8 cellular contexts compared by ENCODE assay signal in the genomic region with DNA sequence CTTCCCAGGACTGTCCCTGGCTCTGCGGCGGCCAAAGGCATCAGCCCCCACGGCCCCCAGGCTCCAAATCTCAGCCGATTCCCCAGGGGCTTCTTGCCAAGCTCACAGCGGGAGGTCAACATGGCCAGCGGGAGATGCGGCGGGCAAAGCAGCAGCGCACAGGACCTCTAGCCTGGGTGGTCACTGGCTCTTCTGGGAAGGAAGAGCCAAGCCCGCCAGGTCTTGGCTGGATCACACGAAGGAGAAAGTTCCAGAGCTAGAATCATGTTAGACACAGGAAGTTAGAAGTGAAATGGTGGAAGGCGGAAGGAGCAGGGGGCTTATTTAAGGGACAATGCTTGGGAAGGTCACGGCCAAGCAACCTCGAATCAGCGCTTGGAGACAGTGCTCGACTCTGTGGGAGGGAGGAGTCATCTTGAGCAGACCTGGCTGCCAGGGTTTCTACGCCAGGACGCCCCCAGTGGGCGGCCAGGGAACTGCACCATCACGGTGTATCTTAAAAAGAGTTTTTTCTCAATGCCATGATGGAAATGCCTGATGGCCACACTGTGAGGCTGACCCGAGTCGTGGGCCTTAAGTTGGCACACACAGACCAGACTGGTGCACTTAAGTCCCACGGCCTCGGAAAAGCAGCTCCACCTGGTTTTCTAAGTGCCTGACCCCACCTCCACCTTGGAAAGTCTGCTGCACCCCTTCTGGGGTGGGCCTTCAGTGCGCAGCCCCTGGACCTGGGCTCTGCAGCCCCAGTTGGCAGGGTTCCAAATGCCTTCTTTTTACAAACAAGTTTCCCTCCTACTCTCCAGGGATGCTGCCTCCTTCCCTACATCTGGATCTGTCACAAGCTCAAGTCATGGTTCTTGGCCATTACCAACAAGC. TPM values are rescaled to one million over a fixed set of nuclear protein-coding genes. Genes with fewer than 3 reads are reported as not detected.
DNase-seq lines count a peak whose midpoint lies in the region; ATAC-seq and TF ChIP-seq lines count a peak whose summit lies in the region.

No MANE protein-coding gene starts in this region.

- H3K27me3 ChIP-seq in cardiac muscle cell (no peaks in the 10 kb centered on the region), aorta (ENCODE audit: control insufficient read depth in 1 of 2, insufficient read depth in 2 of 2, low read length in 1 of 2) (no peaks in the 10 kb centered on the region)

- H3K36me3 ChIP-seq in cardiac muscle cell: peaks cover 22% of the 10 kb centered on the region
- H3K36me3 ChIP-seq in aorta (ENCODE audit: control insufficient read depth in 1 of 2, insufficient read depth in 2 of 2, low read length in 1 of 2): peaks cover 0 to 2% of the 10 kb centered on the region in 2 donors

- peak; percentile 73 for ATAC-seq in aorta (ENCODE audit: low FRiP score)
- no peak for ATAC-seq in GM19023 (IDR thresholded peaks at IDR 0.05; ENCODE audit: unreplicated experiment)

- H3K4me1 ChIP-seq in cardiac muscle cell (ENCODE audit: low read depth) (no peaks in the 10 kb centered on the region), aorta (ENCODE audit: control insufficient read depth in 1 of 2, insufficient read depth in 2 of 2, low read length in 2 of 2) (no peaks in the 10 kb centered on the region)

- no peaks in the 10 kb centered on the region for H3K27me3 Mint-ChIP-seq in IgD-negative memory B cell
- H3K27me3 Mint-ChIP-seq in activated naive CD8-positive, alpha-beta T cell: no peaks in the 10 kb centered on the region

- peak; percentile 94 for TF ChIP-seq CTCF in cardiac muscle cell (IDR thresholded peaks at IDR 0.05; ENCODE audit: low read depth, low read length)

- intact Hi-C loops in aorta (cut with DNase I): loop anchor here in 1 of 2 donors (2.0 to 10.0 kb wide), 2 partner anchors 243 to 309 kb away; no protein-coding TSS in a partner anchor

- no peaks in the 10 kb centered on the region for H3K9me3 Mint-ChIP-seq in IgD-negative memory B cell
- H3K9me3 Mint-ChIP-seq in activated naive CD8-positive, alpha-beta T cell (ENCODE audit: low read depth): no peaks in the 10 kb centered on the region

- no peaks in the 10 kb centered on the region for H3K9me3 ChIP-seq in cardiac muscle cell (ENCODE audit: low read depth)
- no peaks in the 10 kb centered on the region for H3K9me3 ChIP-seq in aorta (ENCODE audit: control insufficient read depth, low read length)

- H3K4me3 Mint-ChIP-seq in IgD-negative memory B cell: no peak overlapping the region
- H3K4me3 Mint-ChIP-seq in activated naive CD8-positive, alpha-beta T cell: no peak overlapping the region

- peaks cover 0 to 4% (median 2%) of the 10 kb centered on the region in 3 donors for H3K4me1 Mint-ChIP-seq in IgD-negative memory B cell
- peaks cover 15% of the 10 kb centered on the region for H3K4me1 Mint-ChIP-seq in activated naive CD8-positive, alpha-beta T cell (ENCODE audit: low read depth)

- H3K27ac Mint-ChIP-seq in IgD-negative memory B cell: peak overlapping the region; percentile 8 to 71 (median 65)
- H3K27ac Mint-ChIP-seq in activated naive CD8-positive, alpha-beta T cell: peak overlapping the region; percentile 29

- peaks cover 2% of the 10 kb centered on the region for H3K36me3 Mint-ChIP-seq in IgD-negative memory B cell
- no peaks in the 10 kb centered on the region for H3K36me3 Mint-ChIP-seq in activated naive CD8-positive, alpha-beta T cell

- H3K4me3 ChIP-seq in cardiac muscle cell (no peak overlapping the region), aorta (ENCODE audit: low read length in 2 of 2) (no peak overlapping the region)

- H3K27ac ChIP-seq in cardiac muscle cell (no peak overlapping the region), aorta (ENCODE audit: low read depth in 1 of 2, low read length in 2 of 2) (no peak overlapping the region)

- DNase-seq in DMS 273 (lab: John Stamatoyannopoulos, UW; ENCODE audit: unreplicated experiment): peak; percentile 88
- DNase-seq in SW480 (ENCODE audit: low spot score): peak; percentile 45
- peak; percentile 81 to 82 for DNase-seq in cardiac muscle cell (ENCODE audit: low read depth in 1 of 2, low spot score in 1 of 2)
- DNase-seq in pulmonary artery endothelial cell (ENCODE audit: low read depth, low spot score): peak; percentile 24
- peak; percentile 82 to 93 for DNase-seq in aorta

- 53 to 54% methylated on average over 25 of the region's 25 CpGs for WGBS in aorta, 2 donors

RNA-seq across cellular contexts. Expression of a gene that starts 29.3 kb away (rescaled TPM):
- 12.7 TPM for polyA plus RNA-seq in IgD-negative memory B cell
- total RNA-seq in cardiac muscle cell: 21.1 and 34.3 TPM in 2 replicates
- polyA plus RNA-seq in cardiac muscle cell: 17.2 and 24.0 TPM in 2 replicates
- total RNA-seq in pulmonary artery endothelial cell: 13.9 and 15.3 TPM in 2 replicates
- total RNA-seq in aorta: 10 to 100 TPM in 1 of 2 donors, 1 to 10 TPM in 1; 7.6 to 13.7 TPM
- polyA plus RNA-seq in aorta: 10 to 100 TPM in 1 of 2 donors, 1 to 10 TPM in 1; 4.0 to 15.2 TPM

RNA-seq across cellular contexts. Expression of a gene that starts 29.5 kb away (rescaled TPM):
- polyA plus RNA-seq in IgD-negative memory B cell (87.9 TPM), cardiac muscle cell (157 and 168 TPM in 2 replicates), aorta (10 to 100 TPM; 31.4 to 48.0 TPM)
- total RNA-seq in cardiac muscle cell (155 and 195 TPM in 2 replicates), pulmonary artery endothelial cell (42.5 and 56.3 TPM in 2 replicates), aorta (10 to 100 TPM; 19.3 to 34.7 TPM)

RNA-seq across cellular contexts. Expression of a gene that starts 52.9 kb away (rescaled TPM):
- polyA plus RNA-seq in IgD-negative memory B cell (0.20 TPM), cardiac muscle cell (0.26 and 0.96 TPM in 2 replicates), aorta (10 to 100 TPM in 1 of 2 donors, 1 to 10 TPM in 1; 2.6 to 99.8 TPM)
- total RNA-seq in cardiac muscle cell (1.4 and 2.2 TPM in 2 replicates), pulmonary artery endothelial cell (0.11 and 0.33 TPM in 2 replicates), aorta (1 to 10 TPM; 1.2 to 1.6 TPM)

Comparison
In these comparisons a context has a peak if more than half of its experiments do, and no peak if none do; other contexts are left out.
1. DNase-seq: peak in every context shown above with its lines; median percentile 88 in DMS 273; 88 in aorta; 82 in cardiac muscle cell; 45 in SW480; 24 in pulmonary artery endothelial cell.